In the genomic region with DNA sequence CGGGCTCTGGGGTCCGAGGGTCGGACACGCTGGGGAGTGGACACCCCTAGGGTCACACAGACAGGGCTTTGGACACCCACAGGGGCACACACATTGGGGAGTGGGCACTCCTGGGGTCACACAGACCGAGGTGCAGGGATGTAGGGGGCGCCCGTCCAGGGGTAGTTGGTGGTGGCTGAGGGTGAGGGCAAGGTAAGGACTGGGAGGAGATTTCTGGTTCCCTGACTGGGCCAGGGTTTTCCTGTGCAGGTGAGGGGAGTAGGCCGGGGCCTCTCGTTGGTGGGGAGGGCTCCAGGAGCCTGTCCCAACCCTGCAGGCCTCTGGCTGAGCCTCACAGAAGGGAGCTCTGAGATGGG, we compare ENCODE assay signal across 8 cellular contexts. TPM values are rescaled to one million over a fixed set of nuclear protein-coding genes. Genes with fewer than 3 reads are reported as not detected.
DNase-seq lines count a peak whose midpoint lies in the region; ATAC-seq, FAIRE-seq and TF ChIP-seq lines count a peak whose summit lies in the region.

No MANE protein-coding gene starts in this region.

- H3K4me3 Mint-ChIP-seq in osteocyte (ENCODE audit: unreplicated experiment) = peak overlapping the region; percentile 81

- no peaks in the 10 kb centered on the region for H3K79me1 ChIP-seq in H1 (ENCODE audit: low read depth, low read length)

- no peak for FAIRE-seq in H1 (lab: Jason Lieb, UNC)

- DNase-seq in H1 (ENCODE audit: low read depth in 1 of 2, low spot score in 2 of 2) (no peak), osteocyte (ENCODE audit: extremely low spot score, unreplicated experiment) (no peak), NCI-H2196 (lab: John Stamatoyannopoulos, UW; ENCODE audit: unreplicated experiment) (no peak), GF-D8 (lab: John Stamatoyannopoulos, UW) (no peak), NCI-H1930 (lab: John Stamatoyannopoulos, UW) (no peak)

- peak; percentile 3 for ATAC-seq in GM19438 (IDR thresholded peaks at IDR 0.05; ENCODE audit: low read depth, unreplicated experiment)
- no peak for ATAC-seq in HG02588 (IDR thresholded peaks at IDR 0.05; ENCODE audit: unreplicated experiment)

- no peaks in the 10 kb centered on the region for H3K9me3 ChIP-seq in Loucy (ENCODE audit: insufficient read depth, low read depth, low read length)
- H3K9me3 ChIP-seq in H1 (ENCODE audit: insufficient read depth in 2 of 2, low read depth in 1 of 2, low read length in 1 of 2) = no peaks in the 10 kb centered on the region

- H3K23ac ChIP-seq in H1 (ENCODE audit: insufficient read length) = no peak overlapping the region

- TF ChIP-seq CTCF in Loucy (conservative IDR thresholded peaks at IDR 0.05; ENCODE audit: low read length) (peak; percentile 40), H1 (IDR thresholded peaks at IDR 0.05; ENCODE audit: control extremely low read depth in 1 of 3, insufficient read depth in 1 of 3, low read depth in 1 of 3, low read length in 3 of 3) (peak in 1 of 3 experiments; percentile 18; a peak in 1 of 4 replicates), osteocyte (IDR thresholded peaks at IDR 0.05) (no peak)

- POLR2A ChIA-PET in H1 (lab: Charles Lee; ENCODE audit: partially characterized antibody) = interaction anchor here (1.0 kb wide), 1 partner anchor 21 kb away, joined by 3 read pairs; no protein-coding TSS in a partner anchor

- H3K36me3 ChIP-seq in Loucy (ENCODE audit: insufficient read depth, low read length) (no peaks in the 10 kb centered on the region), H1 (ENCODE audit: control insufficient read depth in 2 of 4, insufficient read depth in 4 of 4, low read length in 3 of 4) (no peaks in the 10 kb centered on the region)

- H3K79me2 ChIP-seq in Loucy (ENCODE audit: insufficient read depth, low read length) = peaks cover 7% of the 10 kb centered on the region; the same call in 1 of the 2 replicates
- H3K79me2 ChIP-seq in H1 (ENCODE audit: control insufficient read depth in 1 of 2, insufficient read depth in 2 of 2, low read length in 2 of 2) = peaks cover 0 to 3% of the 10 kb centered on the region in 2 experiments; a peak in 1 of 4 replicates

- no peaks in the 10 kb centered on the region for H3K36me3 Mint-ChIP-seq in osteocyte (ENCODE audit: unreplicated experiment)

- no peak for TF ChIP-seq RAD21 in H1 (IDR thresholded peaks at IDR 0.05 in 1 of 2, conservative IDR thresholded peaks at IDR 0.05 in 1 of 2; ENCODE audit: low read depth in 2 of 2, low read length in 2 of 2)

- H3K14ac ChIP-seq in H1 (ENCODE audit: insufficient read length) = no peak overlapping the region

- H3K9me2 ChIP-seq in Loucy (replicated peaks; ENCODE audit: low read depth, low read length) = no peaks in the 10 kb centered on the region

- no peak for TF ChIP-seq POLR2A in H1 (IDR thresholded peaks at IDR 0.05; ENCODE audit: control extremely low read depth in 1 of 2, low read depth in 2 of 2, low read length in 2 of 2)

- H3K56ac ChIP-seq in H1 (replicated peaks; ENCODE audit: insufficient read length, low read depth, low read length) = no peak overlapping the region

- peak overlapping the region; percentile 79 for H3K4me2 ChIP-seq in Loucy (ENCODE audit: low read depth, low read length, poor library complexity, severe bottlenecking)
- peak overlapping the region; percentile 69 to 74 for H3K4me2 ChIP-seq in H1 (ENCODE audit: insufficient read depth in 1 of 2, low read depth in 2 of 2, low read length in 2 of 2)

- H3K9me3 Mint-ChIP-seq in osteocyte (ENCODE audit: unreplicated experiment) = no peaks in the 10 kb centered on the region

- H3K9ac ChIP-seq in Loucy (ENCODE audit: low read depth, low read length, poor library complexity, severe bottlenecking) = peak overlapping the region; percentile 79
- H3K9ac ChIP-seq in H1 (replicated peaks in 1 of 4; ENCODE audit: extremely low read depth in 1 of 4, low read depth in 3 of 4, low read length in 3 of 4) = peak overlapping the region in 1 of 4 experiments; percentile 30; a peak in 3 of 7 replicates

- H2BK20ac ChIP-seq in H1 (ENCODE audit: low read length) = no peak overlapping the region

- H2AFZ ChIP-seq in Loucy (ENCODE audit: low read length) (peak overlapping the region; percentile 88; the same call in 1 of the 2 replicates), H1 (ENCODE audit: low read length) (no peak overlapping the region)

- H4K20me1 ChIP-seq in Loucy (ENCODE audit: insufficient read depth, low read length, poor library complexity, severe bottlenecking) = no peaks in the 10 kb centered on the region
- no peaks in the 10 kb centered on the region for H4K20me1 ChIP-seq in H1 (replicated peaks in 1 of 2; ENCODE audit: control insufficient read depth in 1 of 2, insufficient read depth in 2 of 2, low read length in 2 of 2)

- peak overlapping the region; percentile 33 for H4K5ac ChIP-seq in H1 (ENCODE audit: insufficient read length, low read depth, low read length)

- peaks cover 2% of the 10 kb centered on the region; the same call in 1 of the 2 replicates for H3K23me2 ChIP-seq in H1 (ENCODE audit: low read depth, low read length)

- no peaks in the 10 kb centered on the region for H3F3A ChIP-seq in Loucy (ENCODE audit: low read depth)

- no peak overlapping the region for H2AK5ac ChIP-seq in H1 (ENCODE audit: low read depth, low read length)

- no peak overlapping the region for H2BK15ac ChIP-seq in H1 (ENCODE audit: low read length)

- H2BK5ac ChIP-seq in H1 (ENCODE audit: low read depth, low read length) = no peak overlapping the region

- no peak overlapping the region for H3K4ac ChIP-seq in H1 (replicated peaks; ENCODE audit: insufficient read length, low read depth, low read length)

- H4K91ac ChIP-seq in H1 (replicated peaks; ENCODE audit: insufficient read length, low read length) = no peak overlapping the region

- WGBS in H1 (ENCODE audit: extremely low coverage in 1 of 2, insufficient coverage in 1 of 2, insufficient read length in 1 of 2, insufficient replicate concordance in 2 of 2, low coverage in 1 of 2, low lambda C conversion rate in 2 of 2, missing lambda C conversion rate in 1 of 2), 2 experiments = 10% methylated on average over 2 of the region's 9 CpGs; no CpG with 5 or more reads in 1 of the 2 experiments

- H3K4me1 Mint-ChIP-seq in osteocyte (ENCODE audit: unreplicated experiment) = peaks cover 8% of the 10 kb centered on the region

- no peak overlapping the region for H3K18ac ChIP-seq in H1 (ENCODE audit: extremely low read depth, low read length)

- H3K27me3 ChIP-seq in Loucy (ENCODE audit: insufficient read depth, low read length, poor library complexity, severe bottlenecking) (no peaks in the 10 kb centered on the region), H1 (replicated peaks in 1 of 4; ENCODE audit: control insufficient read depth in 3 of 4, extremely low read depth in 1 of 4, insufficient read depth in 3 of 4, low read length in 3 of 4) (no peaks in the 10 kb centered on the region)

- H2BK120ac ChIP-seq in H1 (replicated peaks; ENCODE audit: low read depth, low read length) = no peak overlapping the region

- no peaks in the 10 kb centered on the region for H3K27me3 Mint-ChIP-seq in osteocyte (ENCODE audit: unreplicated experiment)

- no peak overlapping the region for H3K27ac ChIP-seq in H1 (ENCODE audit: low read depth, low read length)

- no peak overlapping the region for H2BK12ac ChIP-seq in H1 (ENCODE audit: low read depth, low read length)

- peak overlapping the region; percentile 81 for H3K4me3 ChIP-seq in Loucy (ENCODE audit: low read length, poor library complexity, severe bottlenecking)
- H3K4me3 ChIP-seq in H1 (ENCODE audit: extremely low read depth in 1 of 4, insufficient read depth in 2 of 4, low read depth in 3 of 4, low read length in 4 of 4) = peak overlapping the region; percentile 68 to 94 (median 84)

- CTCF ChIA-PET in H1 (lab: Charles Lee; ENCODE audit: partially characterized antibody) = no interaction called here

- TF ChIP-seq EP300 in H1 (IDR thresholded peaks at IDR 0.05; ENCODE audit: borderline replicate concordance in 1 of 2, low read depth in 2 of 2, low read length in 2 of 2) = no peak

- no peak overlapping the region; the same call in 1 of the 2 replicates for H4K8ac ChIP-seq in H1 (ENCODE audit: extremely low read depth, insufficient read depth, low read length)

- no peak overlapping the region for H3K27ac Mint-ChIP-seq in osteocyte (ENCODE audit: unreplicated experiment)

- H3K4me1 ChIP-seq in Loucy (ENCODE audit: insufficient read depth, low read length, poor library complexity, severe bottlenecking) (no peaks in the 10 kb centered on the region), H1 (replicated peaks in 1 of 4; ENCODE audit: control insufficient read depth in 3 of 4, insufficient read depth in 4 of 4, low read length in 3 of 4) (no peaks in the 10 kb centered on the region; a peak in 1 of 7 replicates)

RNA-seq across cellular contexts. Expression of gene WDR45, which starts 21.9 kb away (rescaled TPM):
- 26.0 and 27.9 TPM in 2 replicates for total RNA-seq in H1 (2021; fragmentation: NEBNext Ultra II Directional; extraction: Animal tissue kit (Norgen Biotek cat#: 25700))
- polyA plus RNA-seq in H1 (2011; rRNA removed) = 49.7 and 50.6 TPM in 2 replicates
- polyA plus RNA-seq in H1 (2011; cell fraction: cytosol; rRNA removed) = 51.8 TPM
- polyA plus RNA-seq in H1 (2011; cell fraction: nucleus; rRNA removed) = 104 TPM
- polyA plus RNA-seq in H1 (2012, experiment 1 of 2) = 32.3 to 42.3 TPM (median 33.9 TPM) in 4 replicates
- polyA plus RNA-seq in H1 (2012, experiment 2 of 2) = 62.2 TPM
- polyA plus RNA-seq in H1 (2013, experiment 1 of 2) = 19.3 TPM
- polyA plus RNA-seq in H1 (2013, experiment 2 of 2) = 17.3 TPM
- polyA minus RNA-seq in H1 (2011; rRNA and poly(A)+ RNA removed) = 49.9 and 58.4 TPM in 2 replicates
- 20.3 TPM for polyA minus RNA-seq in H1 (2011; cell fraction: cytosol; rRNA and poly(A)+ RNA removed)
- polyA minus RNA-seq in H1 (2011; cell fraction: nucleus; rRNA and poly(A)+ RNA removed) = 51.7 TPM
- total RNA-seq in osteocyte = 91.3 and 95.8 TPM in 2 replicates

RNA-seq across cellular contexts. Expression of gene GPKOW, which starts 21.9 kb away (rescaled TPM):
- total RNA-seq in H1 (2021; fragmentation: NEBNext Ultra II Directional; extraction: Animal tissue kit (Norgen Biotek cat#: 25700)) = 16.8 and 17.9 TPM in 2 replicates
- 11.9 and 14.0 TPM in 2 replicates for polyA plus RNA-seq in H1 (2011; rRNA removed)
- 22.1 TPM for polyA plus RNA-seq in H1 (2011; cell fraction: cytosol; rRNA removed)
- 14.3 TPM for polyA plus RNA-seq in H1 (2011; cell fraction: nucleus; rRNA removed)
- polyA plus RNA-seq in H1 (2012, experiment 1 of 2) = 17.1 to 21.3 TPM (median 20.4 TPM) in 4 replicates
- 9.8 TPM for polyA plus RNA-seq in H1 (2012, experiment 2 of 2)
- polyA plus RNA-seq in H1 (2013, experiment 1 of 2) = 9.7 TPM
- polyA plus RNA-seq in H1 (2013, experiment 2 of 2) = 10.5 TPM
- 12.1 and 12.5 TPM in 2 replicates for polyA minus RNA-seq in H1 (2011; rRNA and poly(A)+ RNA removed)
- 9.2 TPM for polyA minus RNA-seq in H1 (2011; cell fraction: cytosol; rRNA and poly(A)+ RNA removed)
- 4.7 TPM for polyA minus RNA-seq in H1 (2011; cell fraction: nucleus; rRNA and poly(A)+ RNA removed)
- 23.3 and 23.9 TPM in 2 replicates for total RNA-seq in osteocyte

RNA-seq across cellular contexts. Expression of gene PRAF2, which starts 27.8 kb away (rescaled TPM):
- total RNA-seq in H1 (2021; fragmentation: NEBNext Ultra II Directional; extraction: Animal tissue kit (Norgen Biotek cat#: 25700)) = 11.3 and 12.1 TPM in 2 replicates
- 15.4 and 18.9 TPM in 2 replicates for polyA plus RNA-seq in H1 (2011; rRNA removed)
- polyA plus RNA-seq in H1 (2011; cell fraction: cytosol; rRNA removed) = 10.0 TPM
- 16.8 TPM for polyA plus RNA-seq in H1 (2011; cell fraction: nucleus; rRNA removed)
- polyA plus RNA-seq in H1 (2012, experiment 1 of 2) = 19.2 to 23.8 TPM (median 20.4 TPM) in 4 replicates
- polyA plus RNA-seq in H1 (2012, experiment 2 of 2) = 21.6 TPM
- 32.0 TPM for polyA plus RNA-seq in H1 (2013, experiment 1 of 2)
- polyA plus RNA-seq in H1 (2013, experiment 2 of 2) = 35.7 TPM
- 5.8 and 6.2 TPM in 2 replicates for polyA minus RNA-seq in H1 (2011; rRNA and poly(A)+ RNA removed)
- 11.2 TPM for polyA minus RNA-seq in H1 (2011; cell fraction: cytosol; rRNA and poly(A)+ RNA removed)
- 5.5 TPM for polyA minus RNA-seq in H1 (2011; cell fraction: nucleus; rRNA and poly(A)+ RNA removed)
- total RNA-seq in osteocyte = 55.3 and 58.5 TPM in 2 replicates

RNA-seq across cellular contexts. Expression of gene CCDC120, which starts 42.8 kb away (rescaled TPM):
- 11.8 and 11.9 TPM in 2 replicates for total RNA-seq in H1 (2021; fragmentation: NEBNext Ultra II Directional; extraction: Animal tissue kit (Norgen Biotek cat#: 25700))
- 4.9 and 8.6 TPM in 2 replicates for polyA plus RNA-seq in H1 (2011; rRNA removed)
- 5.2 TPM for polyA plus RNA-seq in H1 (2011; cell fraction: cytosol; rRNA removed)
- 16.9 TPM for polyA plus RNA-seq in H1 (2011; cell fraction: nucleus; rRNA removed)
- 7.7 to 10.3 TPM (median 9.3 TPM) in 4 replicates for polyA plus RNA-seq in H1 (2012, experiment 1 of 2)
- 7.5 TPM for polyA plus RNA-seq in H1 (2012, experiment 2 of 2)
- polyA plus RNA-seq in H1 (2013, experiment 1 of 2) = 7.6 TPM
- polyA plus RNA-seq in H1 (2013, experiment 2 of 2) = 7.6 TPM
- 3.1 and 5.0 TPM in 2 replicates for polyA minus RNA-seq in H1 (2011; rRNA and poly(A)+ RNA removed)
- polyA minus RNA-seq in H1 (2011; cell fraction: cytosol; rRNA and poly(A)+ RNA removed) = 6.9 TPM
- polyA minus RNA-seq in H1 (2011; cell fraction: nucleus; rRNA and poly(A)+ RNA removed) = 5.9 TPM
- total RNA-seq in osteocyte = 8.5 and 9.6 TPM in 2 replicates

RNA-seq across cellular contexts. Expression of gene TFE3, which starts 58.5 kb away (rescaled TPM):
- 52.9 and 55.2 TPM in 2 replicates for total RNA-seq in H1 (2021; fragmentation: NEBNext Ultra II Directional; extraction: Animal tissue kit (Norgen Biotek cat#: 25700))
- polyA plus RNA-seq in H1 (2011; rRNA removed) = 33.7 and 81.1 TPM in 2 replicates
- 44.1 TPM for polyA plus RNA-seq in H1 (2011; cell fraction: cytosol; rRNA removed)
- 70.3 TPM for polyA plus RNA-seq in H1 (2011; cell fraction: nucleus; rRNA removed)
- polyA plus RNA-seq in H1 (2012, experiment 1 of 2) = 41.3 to 65.5 TPM (median 59.6 TPM) in 4 replicates
- polyA plus RNA-seq in H1 (2012, experiment 2 of 2) = 49.6 TPM
- 36.8 TPM for polyA plus RNA-seq in H1 (2013, experiment 1 of 2)
- 35.5 TPM for polyA plus RNA-seq in H1 (2013, experiment 2 of 2)
- polyA minus RNA-seq in H1 (2011; rRNA and poly(A)+ RNA removed) = 44.0 and 51.3 TPM in 2 replicates
- polyA minus RNA-seq in H1 (2011; cell fraction: cytosol; rRNA and poly(A)+ RNA removed) = 51.0 TPM
- polyA minus RNA-seq in H1 (2011; cell fraction: nucleus; rRNA and poly(A)+ RNA removed) = 28.0 TPM
- 44.7 and 51.8 TPM in 2 replicates for total RNA-seq in osteocyte
